8 cellular contexts compared by ENCODE assay signal in the genomic region with DNA sequence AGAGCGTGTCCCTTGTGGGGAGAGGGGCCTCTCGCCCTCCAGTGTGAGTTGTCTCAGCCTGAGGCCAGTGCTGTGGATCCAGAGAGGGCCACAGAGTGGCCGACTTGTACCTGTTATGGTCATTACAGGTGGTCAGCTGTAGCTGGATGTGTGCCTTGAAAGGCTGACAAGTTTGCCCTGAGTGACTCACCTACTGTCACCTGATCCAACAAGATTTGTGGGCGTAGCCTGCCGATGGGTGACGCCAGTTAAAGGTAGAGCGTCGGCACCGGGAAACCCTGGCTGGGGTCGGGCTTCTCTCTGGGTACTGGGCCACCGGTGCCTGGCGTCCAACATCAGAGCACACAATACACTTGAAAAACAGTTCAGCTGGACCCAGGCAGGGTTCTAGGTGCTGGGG. TPM values are rescaled to one million over a fixed set of nuclear protein-coding genes. Genes with fewer than 3 reads are reported as not detected.
DNase-seq lines count a peak whose midpoint lies in the region; ATAC-seq and TF ChIP-seq lines count a peak whose summit lies in the region.

No MANE protein-coding gene starts in this region.

- ATAC-seq in left ventricle myocardium superior = no peak
- ATAC-seq in heart right ventricle = no peak

- no peaks in the 10 kb centered on the region for H3K9me3 Mint-ChIP-seq in activated naive CD8-positive, alpha-beta T cell treated with anti-CD3 and anti-CD28 coated beads for 36 hours

- no peak overlapping the region; a peak in 1 of 20 replicates for H3K4me3 ChIP-seq in BLaER1 treated with 17β-estradiol and CSF1 and Interleukin-3, amounts not matched to agents 10 nM and 100 nM
- H3K4me3 ChIP-seq in mucosa of stomach (ENCODE audit: low read length) = no peak overlapping the region
- H3K4me3 ChIP-seq in heart right ventricle = peak overlapping the region in 1 of 10 donors; percentile 34

- H3K27ac ChIP-seq in BLaER1 treated with 17β-estradiol and CSF1 and Interleukin-3, amounts not matched to agents 10 nM and 100 nM = peak overlapping the region; percentile 3 to 96 (median 93); a peak in 19 of 22 replicates
- H3K27ac ChIP-seq in heart right ventricle = peak overlapping the region in 1 of 10 donors; percentile 96

- DNase-seq in activated naive CD8-positive, alpha-beta T cell treated with anti-CD3 and anti-CD28 coated beads for 36 hours = peak; percentile 71
- DNase-seq in left ventricle myocardium superior (no peak), cortex of kidney (lab: John Stamatoyannopoulos, UW) (no peak), heart right ventricle (no peak), head of caudate nucleus (no peak)

- peak overlapping the region in 5 of 11 experiments; percentile 2 to 45 (median 23); a peak in 8 of 22 replicates for H3K9ac ChIP-seq in BLaER1 treated with 17β-estradiol and CSF1 and Interleukin-3, amounts not matched to agents 10 nM and 100 nM
- H3K9ac ChIP-seq in mucosa of stomach (ENCODE audit: low read length) = peak overlapping the region; percentile 60

- peaks cover 84% of the 10 kb centered on the region for H3K4me1 Mint-ChIP-seq in activated naive CD8-positive, alpha-beta T cell treated with anti-CD3 and anti-CD28 coated beads for 36 hours

- TF ChIP-seq CTCF in heart right ventricle (IDR thresholded peaks at IDR 0.05) = no peak

- H3K9me3 ChIP-seq in BLaER1 treated with 17β-estradiol and CSF1 and Interleukin-3, amounts not matched to agents 10 nM and 100 nM (replicated peaks in 1 of 11) = no peaks in the 10 kb centered on the region
- H3K9me3 ChIP-seq in mucosa of stomach (ENCODE audit: control insufficient read depth, low read length) (no peaks in the 10 kb centered on the region), heart right ventricle (no peaks in the 10 kb centered on the region)

- 0 out of 2 replicates have a peak, but pooled peaks have one; percentile 11 for TF ChIP-seq POLR2A in Raji (IDR thresholded peaks at IDR 0.05; ENCODE audit: insufficient read depth, low read depth, low read length)

- peaks cover 59% of the 10 kb centered on the region for H3K36me3 Mint-ChIP-seq in activated naive CD8-positive, alpha-beta T cell treated with anti-CD3 and anti-CD28 coated beads for 36 hours

- H3K27me3 ChIP-seq in BLaER1 treated with 17β-estradiol and CSF1 and Interleukin-3, amounts not matched to agents 10 nM and 100 nM = no peaks in the 10 kb centered on the region
- H3K27me3 ChIP-seq in mucosa of stomach (ENCODE audit: control insufficient read depth, insufficient read depth, low read length) = no peaks in the 10 kb centered on the region
- no peaks in the 10 kb centered on the region for H3K27me3 ChIP-seq in heart right ventricle

- peaks cover 0 to 40% (median 17%) of the 10 kb centered on the region in 11 experiments; a peak in 17 of 22 replicates for H4K20me1 ChIP-seq in BLaER1 treated with 17β-estradiol and CSF1 and Interleukin-3, amounts not matched to agents 10 nM and 100 nM

- WGBS in heart right ventricle, 2 donors = 92 to 94% methylated on average over 12 of the region's 12 CpGs

- peaks cover 67 to 98% (median 89%) of the 10 kb centered on the region in 10 experiments for H3K4me1 ChIP-seq in BLaER1 treated with 17β-estradiol and CSF1 and Interleukin-3, amounts not matched to agents 10 nM and 100 nM
- H3K4me1 ChIP-seq in mucosa of stomach (ENCODE audit: control insufficient read depth, insufficient read depth, low read length) (peaks cover 51% of the 10 kb centered on the region), heart right ventricle (peaks cover 12 to 73% (median 22%) of the 10 kb centered on the region in 9 donors)

- H3K27ac Mint-ChIP-seq in activated naive CD8-positive, alpha-beta T cell treated with anti-CD3 and anti-CD28 coated beads for 36 hours = peak overlapping the region; percentile 96

- H3K27me3 Mint-ChIP-seq in activated naive CD8-positive, alpha-beta T cell treated with anti-CD3 and anti-CD28 coated beads for 36 hours = peaks cover 3% of the 10 kb centered on the region

- peak overlapping the region; percentile 77 for H3K4me3 Mint-ChIP-seq in activated naive CD8-positive, alpha-beta T cell treated with anti-CD3 and anti-CD28 coated beads for 36 hours

- peak overlapping the region; percentile 86 to 98 (median 95) for H3K4me2 ChIP-seq in BLaER1 treated with 17β-estradiol and CSF1 and Interleukin-3, amounts not matched to agents 10 nM and 100 nM

- intact Hi-C loops in left ventricle myocardium superior (cut with micrococcal nuclease) (no loop called here), heart right ventricle (cut with DNase I) (no loop called here), head of caudate nucleus (cut with DNase I) (no loop called here)

- peaks cover 4 to 57% (median 42%) of the 10 kb centered on the region in 11 experiments; a peak in 21 of 22 replicates for H3K36me3 ChIP-seq in BLaER1 treated with 17β-estradiol and CSF1 and Interleukin-3, amounts not matched to agents 10 nM and 100 nM
- H3K36me3 ChIP-seq in mucosa of stomach (ENCODE audit: control insufficient read depth, insufficient read depth, low read length) (no peaks in the 10 kb centered on the region), heart right ventricle (peaks cover 0 to 38% (median 3%) of the 10 kb centered on the region in 9 donors)

RNA-seq across cellular contexts. Expression of gene ISG20, which starts 2.8 kb away (rescaled TPM):
- total RNA-seq in activated naive CD8-positive, alpha-beta T cell treated with anti-CD3 and anti-CD28 coated beads for 36 hours = 100 to 1,000 TPM; 108 to 110 TPM
- total RNA-seq in left ventricle myocardium superior (3.6 TPM), heart right ventricle (10 to 100 TPM in 1 of 10 donors, 1 to 10 TPM in 9; 2.0 to 23.0 (median 4.5) TPM)
- 10 to 100 TPM in 1 of 2 donors, 1 to 10 TPM in 1; 3.6 to 13.8 TPM for polyA plus RNA-seq in heart right ventricle

RNA-seq across cellular contexts. Expression of gene AEN, which starts 14.9 kb away (rescaled TPM):
- 10 to 100 TPM; 76.1 to 81.8 TPM for total RNA-seq in activated naive CD8-positive, alpha-beta T cell treated with anti-CD3 and anti-CD28 coated beads for 36 hours
- total RNA-seq in left ventricle myocardium superior = 9.8 TPM
- total RNA-seq in heart right ventricle = 1 to 10 TPM; 4.0 to 9.5 (median 5.6) TPM
- polyA plus RNA-seq in heart right ventricle = 10 to 100 TPM in 1 of 2 donors, 1 to 10 TPM in 1; 3.4 to 13.2 TPM

Comparison
In these comparisons a context has a peak if more than half of its experiments do, and no peak if none do; other contexts are left out.
1. RNA of gene ISG20, which starts 2.8 kb away (total RNA-seq): 108 to 110 TPM in activated naive CD8-positive, alpha-beta T cell treated with anti-CD3 and anti-CD28 coated beads for 36 hours; 2.0 to 23.0 TPM in heart right ventricle and 3.6 TPM in left ventricle myocardium superior (single experiment); every median in the first group is over 4 times any median in the second.